ENCODE assay signal across 8 cellular contexts in genomic region chr5:50666261-50667078, GRCh38. TPM values are rescaled to one million over a fixed set of nuclear protein-coding genes. Genes with fewer than 3 reads are reported as not detected.
DNase-seq lines count a peak whose midpoint lies in the region; ATAC-seq and TF ChIP-seq lines count a peak whose summit lies in the region.

PARP8 (plus strand) TSS chr5:50666637; CDS start chr5:50667096, 459 bp downstream.

- H3K9me3 Mint-ChIP-seq in stimulated activated naive B cell treated with anti-CD40 and anti-IgM and Interleukin-4, amounts not matched to agents 10 μg/mL and 1 μg/mL and 100 μg/mL, for 72 hours = no peaks in the 10 kb centered on the region

- in situ Hi-C loops in GM13976 (cut with MboI; ENCODE audit: low sequenced_read_pairs, unreplicated experiment) = no loop called here

- H3K36me3 Mint-ChIP-seq in stimulated activated naive B cell treated with anti-CD40 and anti-IgM and Interleukin-4, amounts not matched to agents 10 μg/mL and 1 μg/mL and 100 μg/mL, for 72 hours = peaks cover 7 to 8% of the 10 kb centered on the region in 2 donors

- H3K4me3 Mint-ChIP-seq in stimulated activated naive B cell treated with anti-CD40 and anti-IgM and Interleukin-4, amounts not matched to agents 10 μg/mL and 1 μg/mL and 100 μg/mL, for 72 hours = peak within 1 kb of the TSS; percentile 94 to 100

- H3K4me1 Mint-ChIP-seq in stimulated activated naive B cell treated with anti-CD40 and anti-IgM and Interleukin-4, amounts not matched to agents 10 μg/mL and 1 μg/mL and 100 μg/mL, for 72 hours = peaks cover 19 to 37% of the 10 kb centered on the region in 2 donors

- H3K4me3 ChIP-seq in epithelial cell of proximal tubule (ENCODE audit: low read depth, low read length) = peak within 1 kb of the TSS; percentile 81

- TF ChIP-seq CTCF in GM13976 (IDR thresholded peaks at IDR 0.05; ENCODE audit: borderline replicate concordance, control extremely low read depth, extremely low read depth, insufficient read depth, missing control alignments) (no peak), epithelial cell of proximal tubule (conservative IDR thresholded peaks at IDR 0.05; ENCODE audit: low read depth, low read length) (no peak)

- peak; percentile 43 for ATAC-seq in HG02623 (IDR thresholded peaks at IDR 0.05; ENCODE audit: unreplicated experiment)
- peak; percentile 61 to 67 for ATAC-seq in stimulated activated naive B cell treated with anti-CD40 and anti-IgM and Interleukin-4, amounts not matched to agents 10 μg/mL and 1 μg/mL and 100 μg/mL, for 72 hours (replicated peaks)

- H3K27ac Mint-ChIP-seq in stimulated activated naive B cell treated with anti-CD40 and anti-IgM and Interleukin-4, amounts not matched to agents 10 μg/mL and 1 μg/mL and 100 μg/mL, for 72 hours = peak within 1 kb of the TSS; percentile 100

- DNase-seq in GM13976 (ENCODE audit: low spot score) (peak; percentile 74), NCI-H774 (lab: John Stamatoyannopoulos, UW) (peak; percentile 27), epithelial cell of proximal tubule (ENCODE audit: low read depth) (no peak), mucosa of gallbladder (ENCODE audit: low spot score) (peak; percentile 56), NCI-H2107 treated with DMSO at 0.1 percent for 48 hours (lab: John Stamatoyannopoulos, UW; ENCODE audit: unreplicated experiment) (no peak)
- DNase-seq in activated CD8-positive, alpha-beta memory T cell treated with anti-CD3 and anti-CD28 coated beads, Interleukin-2, amount 50 U/mL, for 48 hours = peak; percentile 78
- peak; percentile 40 for DNase-seq in stimulated activated naive B cell treated with anti-CD40 and anti-IgM and Interleukin-4, amounts not matched to agents 10 μg/mL and 1 μg/mL and 100 μg/mL, for 72 hours

- H3K27me3 Mint-ChIP-seq in stimulated activated naive B cell treated with anti-CD40 and anti-IgM and Interleukin-4, amounts not matched to agents 10 μg/mL and 1 μg/mL and 100 μg/mL, for 72 hours = no peaks in the 10 kb centered on the region

RNA-seq across cellular contexts. Expression of gene PARP8, which starts in this region (rescaled TPM):
- total RNA-seq in epithelial cell of proximal tubule (5.2 and 8.8 TPM in 2 replicates), mucosa of gallbladder (78.4 TPM)

Comparison
In these comparisons a context has a peak if more than half of its experiments do, and no peak if none do; other contexts are left out.
1. DNase-seq: peak in GM13976 (single experiment), NCI-H774 (single experiment), activated CD8-positive, alpha-beta memory T cell treated with anti-CD3 and anti-CD28 coated beads, Interleukin-2, amount 50 U/mL, for 48 hours (single experiment), mucosa of gallbladder (single experiment) and stimulated activated naive B cell treated with anti-CD40 and anti-IgM and Interleukin-4, amounts not matched to agents 10 μg/mL and 1 μg/mL and 100 μg/mL, for 72 hours (single experiment); none in epithelial cell of proximal tubule (single experiment) and NCI-H2107 treated with DMSO at 0.1 percent for 48 hours (single experiment).